In genomic region chr2:162050513-162050961, GRCh38 we compare ENCODE assay signal across 16 cellular contexts. TPM values are rescaled to one million over a fixed set of nuclear protein-coding genes. Genes with fewer than 3 reads are reported as not detected.
A peak's percentile ranks its signal among the peaks of the same experiment; 100 is the strongest.
DNase-seq lines count a peak whose midpoint lies in the region; ATAC-seq and TF ChIP-seq lines count a peak whose summit lies in the region.
"Had no signal": no experiment of that assay in that cellular context is flagged by ENCODE, and none has a peak within 500 bp of the region (broad histone marks: within the 10 kb centered on the region; RNA-seq: fewer than 3 reads in every experiment).

No MANE protein-coding gene starts in this region.

- intact Hi-C loops in Right ventricle myocardium superior (cut with DNase I) (no loop called here), cardiac septum (cut with DNase I) (no loop called here)

- ATAC-seq in Right ventricle myocardium superior (ENCODE audit: poor library complexity) (peak; percentile 83), left lobe of liver (peak; percentile 94), GM21529 (IDR thresholded peaks at IDR 0.05; ENCODE audit: unreplicated experiment) (no peak)
- ATAC-seq: GM12878 had no signal

- H3K4me3 ChIP-seq in epithelial cell of esophagus (ENCODE audit: low read length): no peak overlapping the region
- H3K4me3 ChIP-seq: GM12878, GM23248 had no signal

- DNase-seq in Right ventricle myocardium superior (no peak), cardiac septum (ENCODE audit: low spot score) (no peak), epithelial cell of esophagus (ENCODE audit: low read depth) (peak; percentile 48), left lobe of liver (ENCODE audit: low spot score) (peak; percentile 63), superior temporal gyrus (ENCODE audit: extremely low spot score) (no peak), nephron progenitor cell (no peak)
- DNase-seq: Calu3; CD4-positive, alpha-beta T cell; GM23248; NCI-H1436; NCI-H2029 treated with DMSO at 0.1 percent for 48 hours; NCI-H510A treated with DMSO at 0.1 percent for 48 hours had no signal

- no peak overlapping the region for H3K27ac Mint-ChIP-seq in nephron progenitor cell
- H3K27ac Mint-ChIP-seq: CD4-positive, alpha-beta T cell had no signal

- H3K4me1 Mint-ChIP-seq in nephron progenitor cell: no peaks in the 10 kb centered on the region

- no peak for TF ChIP-seq CTCF in epithelial cell of esophagus (IDR thresholded peaks at IDR 0.05; ENCODE audit: insufficient read depth, low read depth, low read length, missing control alignments)
- no peak for TF ChIP-seq CTCF in nephron progenitor cell (IDR thresholded peaks at IDR 0.05)

- H3K4me3 Mint-ChIP-seq in nephron progenitor cell: no peak overlapping the region
- H3K4me3 Mint-ChIP-seq: CD4-positive, alpha-beta T cell had no signal

- no peaks in the 10 kb centered on the region for H3K9me3 Mint-ChIP-seq in nephron progenitor cell
- H3K9me3 Mint-ChIP-seq: CD4-positive, alpha-beta T cell had no signal

- H3K27me3 Mint-ChIP-seq in nephron progenitor cell (ENCODE audit: low read depth, poor library complexity): peaks cover 5% of the 10 kb centered on the region
- H3K27me3 Mint-ChIP-seq: CD4-positive, alpha-beta T cell had no signal

- H3K36me3 Mint-ChIP-seq in nephron progenitor cell (ENCODE audit: low read depth): no peaks in the 10 kb centered on the region

RNA-seq across cellular contexts. Expression of gene DPP4, which starts 23.5 kb away (rescaled TPM):
- total RNA-seq in Right ventricle myocardium superior: 3.8 TPM
- total RNA-seq in cardiac septum: 3.4 TPM
- 15.2 TPM for total RNA-seq in left lobe of liver
- total RNA-seq: G401, HT1080 had no signal

Comparison
In these comparisons a context has a peak if more than half of its experiments do, and no peak if none do; other contexts are left out.
1. DNase-seq: peak in epithelial cell of esophagus (single experiment) and left lobe of liver (single experiment); none in Right ventricle myocardium superior (single experiment), cardiac septum (single experiment), superior temporal gyrus (single experiment) and nephron progenitor cell (single experiment).